In the genomic region with DNA sequence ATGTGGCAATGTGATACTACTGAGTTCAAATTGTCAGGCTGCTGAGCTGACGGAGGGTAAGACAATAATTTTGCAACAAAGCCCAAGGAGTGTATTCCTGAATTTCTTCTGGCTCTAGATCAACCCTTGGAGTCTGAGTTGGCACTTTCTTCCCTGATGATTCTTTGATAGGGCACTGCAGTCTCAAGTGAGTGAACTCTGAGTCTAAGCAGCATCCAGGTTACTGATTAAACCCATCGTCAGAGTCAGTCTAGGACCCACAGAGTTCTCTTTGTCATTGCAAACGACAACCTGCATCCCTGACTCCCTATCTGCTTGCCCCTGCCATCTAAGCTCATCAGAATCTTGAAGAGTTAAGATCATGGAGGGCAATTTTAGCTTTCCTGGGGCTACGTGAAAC, we compare ENCODE assay signal across 23 cellular contexts.
"Had no signal": no experiment of that assay in that cellular context is flagged by ENCODE, and none has a peak within 500 bp of the region (broad histone marks: within the 10 kb centered on the region; RNA-seq: fewer than 3 reads in every experiment).

No MANE protein-coding gene starts in this region.

- H3K9me3 Mint-ChIP-seq: endodermal cell; stimulated activated effector memory CD8-positive, alpha-beta T cell treated with anti-CD3 and anti-CD28 coated beads, Interleukin-12 subunit alpha, Interleukin-12 subunit beta, amount 100 ng/mL, for 72 hours; type B pancreatic cell had no signal

- H3K27ac Mint-ChIP-seq: endodermal cell; naive thymus-derived CD4-positive, alpha-beta T cell; progenitor cell of endocrine pancreas; stimulated activated effector memory CD8-positive, alpha-beta T cell treated with anti-CD3 and anti-CD28 coated beads, Interleukin-12 subunit alpha, Interleukin-12 subunit beta, amount 100 ng/mL, for 72 hours; type B pancreatic cell had no signal

- FAIRE-seq: endothelial cell of umbilical vein, islet of Langerhans, pancreas, urothelium cell line had no signal

- H3K36me3 ChIP-seq: colonic mucosa, heart left ventricle, left ventricle myocardium inferior, pancreas, suprapubic skin, thyroid gland had no signal

- DNase-seq: colonic mucosa; dermis blood vessel endothelial cell; endodermal cell; foreskin melanocyte; heart left ventricle; hypothalamus; left ventricle myocardium inferior; mesenchymal stem cell; naive thymus-derived CD4-positive, alpha-beta T cell; occipital lobe; pancreas; stimulated activated CD4-positive, alpha-beta T cell treated with anti-CD3 and anti-CD28 coated beads, Interleukin-4, amount 100 ng/mL, for 1 hour; stimulated activated CD8-positive, alpha-beta memory T cell treated with anti-CD3 and anti-CD28 coated beads, Interleukin-4, amount 100 ng/mL, for 48 hours; stimulated activated naive CD8-positive, alpha-beta T cell treated with anti-CD3 and anti-CD28 coated beads, Interleukin-15, Interleukin-2, amounts not matched to agents 100 U/mL and 50 U/mL, for 24 hours; thyroid gland had no signal

- H3K36me3 Mint-ChIP-seq: naive thymus-derived CD4-positive, alpha-beta T cell; stimulated activated effector memory CD8-positive, alpha-beta T cell treated with anti-CD3 and anti-CD28 coated beads, Interleukin-12 subunit alpha, Interleukin-12 subunit beta, amount 100 ng/mL, for 72 hours; type B pancreatic cell had no signal

- H3K4me1 Mint-ChIP-seq: naive thymus-derived CD4-positive, alpha-beta T cell; stimulated activated effector memory CD8-positive, alpha-beta T cell treated with anti-CD3 and anti-CD28 coated beads, Interleukin-12 subunit alpha, Interleukin-12 subunit beta, amount 100 ng/mL, for 72 hours had no signal

- H3K27me3 ChIP-seq: colonic mucosa, heart left ventricle, pancreas, suprapubic skin, thyroid gland had no signal

- ATAC-seq: heart left ventricle; naive thymus-derived CD4-positive, alpha-beta T cell; pancreas; stimulated activated effector memory CD8-positive, alpha-beta T cell treated with anti-CD3 and anti-CD28 coated beads, Interleukin-12 subunit alpha, Interleukin-12 subunit beta, amount 100 ng/mL, for 72 hours; stimulated activated naive CD8-positive, alpha-beta T cell treated with anti-CD3 and anti-CD28 coated beads, Interleukin-15, Interleukin-2, amounts not matched to agents 100 U/mL and 50 U/mL, for 24 hours had no signal

- H3K4me3 Mint-ChIP-seq: endodermal cell; naive thymus-derived CD4-positive, alpha-beta T cell; stimulated activated effector memory CD8-positive, alpha-beta T cell treated with anti-CD3 and anti-CD28 coated beads, Interleukin-12 subunit alpha, Interleukin-12 subunit beta, amount 100 ng/mL, for 72 hours; type B pancreatic cell had no signal

- H3K4me3 ChIP-seq: colonic mucosa, heart left ventricle, left ventricle myocardium inferior, lung, pancreas, suprapubic skin, thyroid gland had no signal

- H3K27me3 Mint-ChIP-seq: naive thymus-derived CD4-positive, alpha-beta T cell; progenitor cell of endocrine pancreas; type B pancreatic cell had no signal
